23 cellular contexts compared by ENCODE assay signal in the genomic region with DNA sequence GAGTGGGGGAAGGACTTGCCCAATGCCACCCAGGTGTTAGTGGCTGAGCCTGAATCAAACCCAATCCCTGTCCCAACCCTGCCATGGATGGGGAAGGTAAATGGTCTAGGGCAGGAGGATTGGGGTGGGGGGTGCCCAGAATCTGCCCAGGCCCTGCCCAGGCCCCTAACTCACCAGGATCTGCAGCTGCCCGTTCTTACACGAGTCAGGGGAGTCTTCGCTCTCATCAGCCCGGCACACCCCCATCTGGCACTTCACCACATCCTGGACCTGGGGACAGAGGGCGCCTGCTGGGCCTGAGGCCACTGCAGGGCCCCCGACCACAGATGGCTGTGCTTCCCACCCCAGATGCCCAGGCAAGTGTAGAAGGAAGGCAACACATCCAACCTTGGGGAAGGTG. TPM values are rescaled to one million over a fixed set of nuclear protein-coding genes. Genes with fewer than 3 reads are reported as not detected.
DNase-seq lines count a peak whose midpoint lies in the region; ATAC-seq and TF ChIP-seq lines count a peak whose summit lies in the region.
"Had no signal": no experiment of that assay in that cellular context is flagged by ENCODE, and none has a peak within 500 bp of the region (broad histone marks: within the 10 kb centered on the region; RNA-seq: fewer than 3 reads in every experiment).

No MANE protein-coding gene starts in this region.

- H2BK12ac ChIP-seq in neuronal stem cell (ENCODE audit: low read length), result no peak overlapping the region

- H3K9me3 Mint-ChIP-seq in chondrocyte (ENCODE audit: low read depth), result no peaks in the 10 kb centered on the region
- H3K9me3 Mint-ChIP-seq: CD14-positive monocyte; CD4-positive, alpha-beta T cell; H9 had no signal

- H3K27me3 ChIP-seq in right cardiac atrium (ENCODE audit: control insufficient read depth, insufficient read depth) (no peaks in the 10 kb centered on the region), right atrium auricular region (no peaks in the 10 kb centered on the region), neuronal stem cell (ENCODE audit: control insufficient read depth in 3 of 3, insufficient read depth in 3 of 3, low read depth in 1 of 3, low read length in 3 of 3) (no peaks in the 10 kb centered on the region)
- H3K27me3 ChIP-seq: BE2C had no signal

- no peak for TF ChIP-seq CTCF in right atrium auricular region (IDR thresholded peaks at IDR 0.05)
- TF ChIP-seq CTCF in chondrocyte (IDR thresholded peaks at IDR 0.05), result no peak

- peak in 2 of 3 donors; percentile 7 to 17 for DNase-seq in right cardiac atrium
- no peak for DNase-seq in right atrium auricular region (ENCODE audit: low spot score)
- DNase-seq in chondrocyte (ENCODE audit: low spot score), result peak; percentile 81
- DNase-seq in neuronal stem cell (ENCODE audit: low spot score), result no peak
- no peak for DNase-seq in NCI-H226
- DNase-seq: 8988T; ACHN; AML-193; BE2C; Calu3; CD4-positive, alpha-beta T cell; COR-L47; DMS53; DMS79 treated with DMSO at 0.1 percent for 48 hours; GF-D8; GM23248; H9 had no signal

- H2BK15ac ChIP-seq in neuronal stem cell (ENCODE audit: low read length), result no peak overlapping the region

- no peak overlapping the region for H3K23ac ChIP-seq in neuronal stem cell (ENCODE audit: low read depth, low read length, poor library complexity)

- no peaks in the 10 kb centered on the region for H3K9me3 ChIP-seq in right cardiac atrium (ENCODE audit: control insufficient read depth, low read length)
- H3K9me3 ChIP-seq in right atrium auricular region, result no peaks in the 10 kb centered on the region
- no peaks in the 10 kb centered on the region for H3K9me3 ChIP-seq in neuronal stem cell (replicated peaks in 1 of 2; ENCODE audit: control insufficient read depth in 2 of 2, insufficient read depth in 1 of 2, low read depth in 1 of 2, low read length in 2 of 2)
- H3K9me3 ChIP-seq: A549; BE2C; BLaER1 treated with 17β-estradiol and CSF1 and Interleukin-3, amounts not matched to agents 10 nM and 100 nM had no signal

- intact Hi-C loops in right cardiac atrium (cut with DNase I), result no loop called here

- no peak overlapping the region for H3K4ac ChIP-seq in neuronal stem cell (ENCODE audit: low read length)

- H2AFZ ChIP-seq in neuronal stem cell (ENCODE audit: low read length), result no peak overlapping the region
- H2AFZ ChIP-seq: GM23248 had no signal

- no peak overlapping the region for H4K91ac ChIP-seq in neuronal stem cell (ENCODE audit: low read depth, low read length, poor library complexity)

- H3K79me1 ChIP-seq in neuronal stem cell (ENCODE audit: low read depth, low read length), result no peaks in the 10 kb centered on the region

- H3K14ac ChIP-seq in neuronal stem cell (ENCODE audit: low read length), result no peak overlapping the region

- peak overlapping the region; percentile 30 for H3K9ac ChIP-seq in neuronal stem cell (ENCODE audit: low read depth, low read length, poor library complexity)
- H3K9ac ChIP-seq: GM23248 had no signal

- H2BK5ac ChIP-seq in neuronal stem cell (ENCODE audit: low read length), result no peak overlapping the region

- H4K8ac ChIP-seq in neuronal stem cell (ENCODE audit: low read depth, low read length), result no peak overlapping the region

- H3K4me3 ChIP-seq in right cardiac atrium (ENCODE audit: low read length) (no peak overlapping the region), right atrium auricular region (no peak overlapping the region), neuronal stem cell (ENCODE audit: low read length in 2 of 2) (no peak overlapping the region)
- H3K4me3 ChIP-seq: A549; BLaER1 treated with 17β-estradiol and CSF1 and Interleukin-3, amounts not matched to agents 10 nM and 100 nM; GM23248 had no signal

- no peak overlapping the region for H3K4me3 Mint-ChIP-seq in chondrocyte (ENCODE audit: unreplicated experiment)
- H3K4me3 Mint-ChIP-seq: CD14-positive monocyte; CD4-positive, alpha-beta T cell; H9 had no signal

- H3K27ac ChIP-seq in right cardiac atrium (ENCODE audit: low read length) (no peak overlapping the region), right atrium auricular region (no peak overlapping the region), neuronal stem cell (replicated peaks; ENCODE audit: low read length) (no peak overlapping the region)
- H3K27ac ChIP-seq: A549; BLaER1 treated with 17β-estradiol and CSF1 and Interleukin-3, amounts not matched to agents 10 nM and 100 nM; GM23248 had no signal

- H3K4me1 Mint-ChIP-seq in chondrocyte (ENCODE audit: low read depth), result no peaks in the 10 kb centered on the region
- H3K4me1 Mint-ChIP-seq: CD14-positive monocyte had no signal

- H2BK120ac ChIP-seq in neuronal stem cell (ENCODE audit: low read depth, low read length), result no peak overlapping the region

- ATAC-seq in right cardiac atrium (no peak), GM21619 (IDR thresholded peaks at IDR 0.05; ENCODE audit: unreplicated experiment) (no peak)
- no peak for ATAC-seq in activated CD4-positive, CD25-positive, alpha-beta regulatory T cell treated with anti-CD3 and anti-CD28 coated beads, Interleukin-2, amount 50 U/mL, for 24 hours
- ATAC-seq: A549, HCT116 had no signal

- H3K4me2 ChIP-seq in neuronal stem cell (ENCODE audit: insufficient read depth, low read length, poor library complexity, severe bottlenecking), result no peak overlapping the region
- H3K4me2 ChIP-seq: A549 had no signal

- H3K18ac ChIP-seq in neuronal stem cell (ENCODE audit: low read length), result no peak overlapping the region

- H3K27ac Mint-ChIP-seq in chondrocyte (ENCODE audit: unreplicated experiment), result no peak overlapping the region
- H3K27ac Mint-ChIP-seq: CD14-positive monocyte; CD4-positive, alpha-beta T cell had no signal

- H3K4me1 ChIP-seq in right cardiac atrium (ENCODE audit: control insufficient read depth, insufficient read depth, low read length), result no peaks in the 10 kb centered on the region
- no peaks in the 10 kb centered on the region for H3K4me1 ChIP-seq in right atrium auricular region
- H3K4me1 ChIP-seq in neuronal stem cell (ENCODE audit: control insufficient read depth in 2 of 2, insufficient read depth in 1 of 2, low read depth in 1 of 2, low read length in 2 of 2), result no peaks in the 10 kb centered on the region
- H3K4me1 ChIP-seq: A549 had no signal

- peaks cover 11% of the 10 kb centered on the region for H3K36me3 Mint-ChIP-seq in chondrocyte (ENCODE audit: low read depth)
- H3K36me3 Mint-ChIP-seq: CD14-positive monocyte had no signal

- no peak overlapping the region for H2AK5ac ChIP-seq in neuronal stem cell (ENCODE audit: low read depth, low read length)

- H3K27me3 Mint-ChIP-seq in chondrocyte (ENCODE audit: low read depth), result no peaks in the 10 kb centered on the region
- H3K27me3 Mint-ChIP-seq: CD4-positive, alpha-beta T cell had no signal

- WGBS in right cardiac atrium, result 74% methylated on average over 6 of the region's 6 CpGs
- WGBS in neuronal stem cell (ENCODE audit: extremely low coverage in 2 of 2, insufficient read length in 2 of 2, insufficient replicate concordance in 1 of 2), 2 donors, result no CpG with 5 or more reads among the region's 6 CpGs

- H3K36me3 ChIP-seq in right atrium auricular region (no peaks in the 10 kb centered on the region), neuronal stem cell (replicated peaks in 1 of 2; ENCODE audit: control insufficient read depth in 2 of 2, insufficient read depth in 2 of 2, low read length in 2 of 2) (peaks cover 0 to 13% of the 10 kb centered on the region in 2 donors)
- H3K36me3 ChIP-seq: BE2C had no signal

RNA-seq across cellular contexts. Expression of a gene that starts 28.5 kb away (rescaled TPM):
- total RNA-seq in right cardiac atrium (10 to 100 TPM; 40.6 to 50.5 (median 50.3) TPM), right atrium auricular region (10 to 100 TPM; 31.2 to 34.4 TPM), chondrocyte (230 to 272 TPM (median 262 TPM) in 3 replicates)
- 37.4 TPM for polyA plus RNA-seq in right cardiac atrium
- polyA plus RNA-seq in neuronal stem cell (2013, experiment 1 of 2), result 1.2 TPM
- polyA plus RNA-seq in neuronal stem cell (2013, experiment 2 of 2), result 1.3 TPM
- total RNA-seq: CD4-positive, alpha-beta T cell had no signal
- polyA plus RNA-seq: CD14-positive monocyte had no signal

RNA-seq across cellular contexts. Expression of a gene that starts 31.8 kb away (rescaled TPM):
- total RNA-seq in right cardiac atrium, result 10 to 100 TPM; 11.8 to 14.8 (median 13.1) TPM
- 18.2 TPM for polyA plus RNA-seq in right cardiac atrium
- 10 to 100 TPM; 14.4 to 19.1 TPM for total RNA-seq in right atrium auricular region
- total RNA-seq in chondrocyte, result 11.9 to 20.4 TPM (median 12.2 TPM) in 3 replicates
- polyA plus RNA-seq in neuronal stem cell (2013, experiment 1 of 2), result 25.2 TPM
- 24.4 TPM for polyA plus RNA-seq in neuronal stem cell (2013, experiment 2 of 2)
- polyA plus RNA-seq: CD14-positive monocyte had no signal

Comparison
In these comparisons a context has a peak if more than half of its experiments do, and no peak if none do; other contexts are left out.
1. DNase-seq: peak in right cardiac atrium (2 of 3) and chondrocyte (single experiment); none in right atrium auricular region (single experiment), neuronal stem cell (single experiment) and NCI-H226 (single experiment).